18 cellular contexts compared by ENCODE assay signal in genomic region chr7:112201421-112201820, GRCh38. TPM values are rescaled to one million over a fixed set of nuclear protein-coding genes. Genes with fewer than 3 reads are reported as not detected.
DNase-seq lines count a peak whose midpoint lies in the region; ATAC-seq and TF ChIP-seq lines count a peak whose summit lies in the region.
"Had no signal": no experiment of that assay in that cellular context is flagged by ENCODE, and none has a peak within 500 bp of the region (broad histone marks: within the 10 kb centered on the region; RNA-seq: fewer than 3 reads in every experiment).

No MANE protein-coding gene starts in this region.

- DNase-seq in AG08395 (ENCODE audit: low spot score): peak; percentile 11
- DNase-seq in IMR-90: peak; percentile 86
- peak; percentile 46 to 85 for DNase-seq in cardiac fibroblast (ENCODE audit: low read depth in 2 of 2)
- DNase-seq in foreskin keratinocyte: peak; percentile 84 to 95
- DNase-seq in T-helper 2 cell treated with Interferon-gamma antibody and Interleukin-4, amounts not matched to agents 5 μg/mL and 100 μg/mL, for 36 hours (ENCODE audit: low spot score): no peak
- no peak for DNase-seq in SIG-M5 (lab: John Stamatoyannopoulos, UW)
- DNase-seq in activated CD4-positive, alpha-beta T cell treated with anti-CD3 and anti-CD28 coated beads, Interleukin-2, amount 50 U/mL, for 1 hour: no peak
- DNase-seq: activated CD4-positive, alpha-beta T cell treated with anti-CD3 and anti-CD28 coated beads for 36 hours; activated effector memory CD4-positive, alpha-beta T cell treated with Interleukin-2 at 50 U/mL for 16 hours; endodermal cell; glutamatergic neuron; naive B cell; NCI-H1436 treated with DMSO at 0.1 percent for 48 hours; NCI-H82; pancreas; PC-9 had no signal

- peaks cover 18% of the 10 kb centered on the region for H3K4me1 Mint-ChIP-seq in T-helper 2 cell treated with Interferon-gamma antibody and Interleukin-4, amounts not matched to agents 5 μg/mL and 100 μg/mL, for 36 hours (ENCODE audit: low read depth)

- no peaks in the 10 kb centered on the region for H3K9me1 ChIP-seq in IMR-90 (ENCODE audit: insufficient read depth, low read length)

- TF ChIP-seq POLR2A in IMR-90 (IDR thresholded peaks at IDR 0.05; ENCODE audit: low read depth, low read length): no peak

- in situ Hi-C loops in IMR-90 (cut with MboI; ENCODE audit: low sequenced_read_pairs): loop anchor here (10.0 to 25.0 kb wide), 2 partner anchors 213 to 439 kb away; no protein-coding TSS in a partner anchor

- H3K56ac ChIP-seq in IMR-90 (ENCODE audit: extremely low read depth, insufficient read depth, low read length): no peak overlapping the region

- peaks cover 44% of the 10 kb centered on the region for H3K27me3 Mint-ChIP-seq in T-helper 2 cell treated with Interferon-gamma antibody and Interleukin-4, amounts not matched to agents 5 μg/mL and 100 μg/mL, for 36 hours (ENCODE audit: low read depth)

- no peaks in the 10 kb centered on the region for H3K9me3 Mint-ChIP-seq in T-helper 2 cell treated with Interferon-gamma antibody and Interleukin-4, amounts not matched to agents 5 μg/mL and 100 μg/mL, for 36 hours

- H3K9ac ChIP-seq in IMR-90 (ENCODE audit: low read depth, low read length): no peak overlapping the region

- H3K27me3 ChIP-seq in IMR-90 (ENCODE audit: control insufficient read depth, insufficient read depth, low read length): no peaks in the 10 kb centered on the region
- H3K27me3 ChIP-seq in foreskin keratinocyte: no peaks in the 10 kb centered on the region
- H3K27me3 ChIP-seq: pancreas had no signal

- no peak overlapping the region for H4K8ac ChIP-seq in IMR-90 (ENCODE audit: low read depth in 2 of 2, low read length in 2 of 2)

- H2AK5ac ChIP-seq in IMR-90 (ENCODE audit: low read depth, low read length): no peak overlapping the region

- H3K4me2 ChIP-seq in IMR-90 (ENCODE audit: low read depth, low read length): no peak overlapping the region
- H3K4me2 ChIP-seq: PC-9 had no signal

- intact Hi-C loops in IMR-90 (cut with micrococcal nuclease): loop anchor here (5.0 to 10.0 kb wide), 2 partner anchors 59 to 217 kb away; no protein-coding TSS in a partner anchor

- H3K4me3 ChIP-seq in IMR-90 (ENCODE audit: insufficient read depth, low read depth, low read length): no peak overlapping the region
- H3K4me3 ChIP-seq in cardiac fibroblast (replicated peaks in 1 of 2; ENCODE audit: low read depth in 2 of 2, low read length in 2 of 2): no peak overlapping the region
- H3K4me3 ChIP-seq: lung, pancreas, PC-9 had no signal

- BruUV-seq in IMR-90 (replicated peaks; lab: Mats Ljungman, UMichigan): no TSS peak

- ATAC-seq in IMR-90 (ENCODE audit: low read depth): no peak
- peak; percentile 62 for ATAC-seq in foreskin keratinocyte
- no peak for ATAC-seq in GM21515 (IDR thresholded peaks at IDR 0.05; ENCODE audit: unreplicated experiment)
- ATAC-seq: activated CD4-positive, alpha-beta T cell treated with anti-CD3 and anti-CD28 coated beads for 36 hours; pancreas had no signal

- H4K91ac ChIP-seq in IMR-90 (ENCODE audit: insufficient read depth, low read depth, low read length): no peak overlapping the region

- no peak for TF ChIP-seq RAD21 in IMR-90 (IDR thresholded peaks at IDR 0.05; ENCODE audit: low read length)

- H4K5ac ChIP-seq in IMR-90 (ENCODE audit: low read depth, low read length): no peak overlapping the region

- no peak overlapping the region for H3K18ac ChIP-seq in IMR-90 (ENCODE audit: low read depth, low read length)

- no CpG with 5 or more reads among the region's 6 CpGs for WGBS in IMR-90 (ENCODE audit: extremely low coverage in 2 of 2, insufficient read length in 1 of 2), 2 experiments

- no peaks in the 10 kb centered on the region for H3K36me3 Mint-ChIP-seq in T-helper 2 cell treated with Interferon-gamma antibody and Interleukin-4, amounts not matched to agents 5 μg/mL and 100 μg/mL, for 36 hours (ENCODE audit: low read depth)
- H3K36me3 Mint-ChIP-seq: naive B cell had no signal

- POLR2A ChIA-PET in IMR-90 (lab: Charles Lee; ENCODE audit: unreplicated experiment): no interaction called here

- no peak overlapping the region for H2BK15ac ChIP-seq in IMR-90 (ENCODE audit: low read depth, low read length)

- no peak overlapping the region for H2AFZ ChIP-seq in IMR-90 (replicated peaks; ENCODE audit: low read length, poor library complexity)
- H2AFZ ChIP-seq: PC-9 had no signal

- TF ChIP-seq CTCF in IMR-90 (conservative IDR thresholded peaks at IDR 0.05; ENCODE audit: low read depth, low read length) (no peak), cardiac fibroblast (IDR thresholded peaks at IDR 0.05; ENCODE audit: low read depth, low read length) (no peak), foreskin keratinocyte (conservative IDR thresholded peaks at IDR 0.05) (no peak)

- H3K4me3 Mint-ChIP-seq in T-helper 2 cell treated with Interferon-gamma antibody and Interleukin-4, amounts not matched to agents 5 μg/mL and 100 μg/mL, for 36 hours: no peak overlapping the region
- H3K4me3 Mint-ChIP-seq: activated CD4-positive, alpha-beta T cell treated with anti-CD3 and anti-CD28 coated beads for 36 hours; endodermal cell had no signal

- H3K4me1 ChIP-seq in IMR-90 (ENCODE audit: control insufficient read depth, insufficient read depth, low read length) (peaks cover 3% of the 10 kb centered on the region; the same call in 1 of the 2 replicates), foreskin keratinocyte (peaks cover 44% of the 10 kb centered on the region)

- no peak overlapping the region for H3K4ac ChIP-seq in IMR-90 (ENCODE audit: low read depth, low read length)

- no peak overlapping the region for H2BK120ac ChIP-seq in IMR-90 (ENCODE audit: low read depth, low read length)

- H3K36me3 ChIP-seq in IMR-90 (ENCODE audit: control insufficient read depth, insufficient read depth, low read length): no peaks in the 10 kb centered on the region
- H3K36me3 ChIP-seq: pancreas had no signal

- no peak overlapping the region for H2BK5ac ChIP-seq in IMR-90 (ENCODE audit: low read depth, low read length, poor library complexity, severe bottlenecking)

- no peak overlapping the region for H3K27ac Mint-ChIP-seq in T-helper 2 cell treated with Interferon-gamma antibody and Interleukin-4, amounts not matched to agents 5 μg/mL and 100 μg/mL, for 36 hours
- H3K27ac Mint-ChIP-seq: activated CD4-positive, alpha-beta T cell treated with anti-CD3 and anti-CD28 coated beads for 36 hours; endodermal cell; naive B cell had no signal

- no peak overlapping the region for H3K27ac ChIP-seq in IMR-90 (ENCODE audit: insufficient read depth, low read length)
- peak overlapping the region; percentile 52 for H3K27ac ChIP-seq in foreskin keratinocyte
- H3K27ac ChIP-seq: pancreas, PC-9 had no signal

- 0 out of 2 replicates have a peak overlapping the region, but pooled peaks have one; percentile 14 for H3K14ac ChIP-seq in IMR-90 (replicated peaks; ENCODE audit: low read depth, low read length)

- no peak overlapping the region for H2AK9ac ChIP-seq in IMR-90 (replicated peaks; ENCODE audit: low read depth, low read length, poor library complexity)

- H4K20me1 ChIP-seq in IMR-90 (ENCODE audit: insufficient read depth, low read length): no peaks in the 10 kb centered on the region

- CTCF ChIA-PET in IMR-90 (lab: Yijun Ruan, JAX): no interaction called here

- dilution Hi-C loops in IMR-90 (cut with HindIII; ENCODE audit: low sequenced_read_pairs, unreplicated experiment): no loop called here

- peaks cover 28 to 52% of the 10 kb centered on the region in 2 experiments for H3K79me1 ChIP-seq in IMR-90 (ENCODE audit: low read depth in 1 of 2, low read length in 2 of 2)

- no peaks in the 10 kb centered on the region for H3K9me3 ChIP-seq in IMR-90 (ENCODE audit: control insufficient read depth, insufficient read depth, low read length)
- H3K9me3 ChIP-seq: pancreas had no signal

- no peak overlapping the region for H2BK20ac ChIP-seq in IMR-90 (ENCODE audit: low read depth, low read length)

- no peak overlapping the region; the same call in 1 of the 2 replicates for H3K23ac ChIP-seq in IMR-90 (ENCODE audit: low read depth, low read length)

TF ChIP-seq in IMR-90, 13 proteins besides CTCF, POLR2A, EP300 and RAD21 (continues in another document):
- TF ChIP-seq MAFK (IDR thresholded peaks at IDR 0.05; ENCODE audit: low read depth, low read length) (no peak), MAZ (IDR thresholded peaks at IDR 0.05; ENCODE audit: borderline replicate concordance, low read depth, low read length) (no peak), SMC3 (IDR thresholded peaks at IDR 0.05; ENCODE audit: low read depth, low read length) (no peak), FOS (IDR thresholded peaks at IDR 0.05; ENCODE audit: low read depth, low read length) (no peak), BHLHE40 (IDR thresholded peaks at IDR 0.05; ENCODE audit: low read depth, low read length) (no peak)
- TF ChIP-seq, protein P1, sequence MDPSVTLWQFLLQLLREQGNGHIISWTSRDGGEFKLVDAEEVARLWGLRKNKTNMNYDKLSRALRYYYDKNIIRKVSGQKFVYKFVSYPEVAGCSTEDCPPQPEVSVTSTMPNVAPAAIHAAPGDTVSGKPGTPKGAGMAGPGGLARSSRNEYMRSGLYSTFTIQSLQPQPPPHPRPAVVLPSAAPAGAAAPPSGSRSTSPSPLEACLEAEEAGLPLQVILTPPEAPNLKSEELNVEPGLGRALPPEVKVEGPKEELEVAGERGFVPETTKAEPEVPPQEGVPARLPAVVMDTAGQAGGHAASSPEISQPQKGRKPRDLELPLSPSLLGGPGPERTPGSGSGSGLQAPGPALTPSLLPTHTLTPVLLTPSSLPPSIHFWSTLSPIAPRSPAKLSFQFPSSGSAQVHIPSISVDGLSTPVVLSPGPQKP (IDR thresholded peaks at IDR 0.05; ENCODE audit: borderline replicate concordance, low read depth, low read length): no peak
- TF ChIP-seq, protein P2, sequence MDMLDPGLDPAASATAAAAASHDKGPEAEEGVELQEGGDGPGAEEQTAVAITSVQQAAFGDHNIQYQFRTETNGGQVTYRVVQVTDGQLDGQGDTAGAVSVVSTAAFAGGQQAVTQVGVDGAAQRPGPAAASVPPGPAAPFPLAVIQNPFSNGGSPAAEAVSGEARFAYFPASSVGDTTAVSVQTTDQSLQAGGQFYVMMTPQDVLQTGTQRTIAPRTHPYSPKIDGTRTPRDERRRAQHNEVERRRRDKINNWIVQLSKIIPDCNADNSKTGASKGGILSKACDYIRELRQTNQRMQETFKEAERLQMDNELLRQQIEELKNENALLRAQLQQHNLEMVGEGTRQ (IDR thresholded peaks at IDR 0.05; ENCODE audit: low read depth, low read length): no peak

RNA-seq across cellular contexts. Expression of gene DOCK4, which starts 4.8 kb away (rescaled TPM):
- total RNA-seq in IMR-90 (2012; rRNA removed): 12.2 and 14.2 TPM in 2 replicates
- 4.2 and 4.4 TPM in 2 replicates for polyA plus RNA-seq in IMR-90 (2012; rRNA removed)
- polyA plus RNA-seq in IMR-90 (2012; cell fraction: cytosol; rRNA removed): 1.8 and 2.3 TPM in 2 replicates
- polyA plus RNA-seq in IMR-90 (2012; cell fraction: nucleus; rRNA removed; ENCODE audit: low replicate concordance): 7.2 and 10.9 TPM in 2 replicates
- 37.2 and 43.1 TPM in 2 replicates for total RNA-seq in foreskin keratinocyte
- 4.7 and 5.2 TPM in 2 replicates for polyA plus RNA-seq in foreskin keratinocyte

RNA-seq across cellular contexts. Expression of gene ZNF277, which starts 5.1 kb away (rescaled TPM):
- 21.3 and 45.0 TPM in 2 replicates for total RNA-seq in IMR-90 (2012; rRNA removed)
- 6.0 and 7.3 TPM in 2 replicates for polyA plus RNA-seq in IMR-90 (2012; rRNA removed)
- 2.5 and 3.2 TPM in 2 replicates for polyA plus RNA-seq in IMR-90 (2012; cell fraction: cytosol; rRNA removed)
- 0.51 and 4.0 TPM in 2 replicates for polyA plus RNA-seq in IMR-90 (2012; cell fraction: nucleus; rRNA removed; ENCODE audit: low replicate concordance)
- total RNA-seq in foreskin keratinocyte: 17.9 and 18.6 TPM in 2 replicates
- polyA plus RNA-seq in foreskin keratinocyte: 11.9 and 12.1 TPM in 2 replicates

Comparison
In these comparisons a context has a peak if more than half of its experiments do, and no peak if none do; other contexts are left out.
1. DNase-seq: peak in AG08395 (single experiment), IMR-90 (single experiment), cardiac fibroblast (2 of 2) and foreskin keratinocyte (2 of 2); none in T-helper 2 cell treated with Interferon-gamma antibody and Interleukin-4, amounts not matched to agents 5 μg/mL and 100 μg/mL, for 36 hours (single experiment), SIG-M5 (single experiment) and activated CD4-positive, alpha-beta T cell treated with anti-CD3 and anti-CD28 coated beads, Interleukin-2, amount 50 U/mL, for 1 hour (single experiment).